ENCODE assay signal across 10 cellular contexts in genomic region chr5:129125819-129126218, GRCh38. TPM values are rescaled to one million over a fixed set of nuclear protein-coding genes. Genes with fewer than 3 reads are reported as not detected.
A peak's percentile ranks its signal among the peaks of the same experiment; 100 is the strongest.
DNase-seq lines count a peak whose midpoint lies in the region; ATAC-seq and TF ChIP-seq lines count a peak whose summit lies in the region.
"Had no signal": no experiment of that assay in that cellular context is flagged by ENCODE, and none has a peak within 500 bp of the region (broad histone marks: within the 10 kb centered on the region; RNA-seq: fewer than 3 reads in every experiment).

No MANE protein-coding gene starts in this region.

- CTCF ChIA-PET in CD4-positive, alpha-beta T cell (lab: Charles Lee) = interaction anchor here (0.6 to 2.0 kb wide), 3 partner anchors 29 to 1562 kb away, joined by 4 read pairs; no protein-coding TSS in a partner anchor
- CTCF ChIA-PET in activated CD8-positive, alpha-beta T cell treated with anti-CD3 and anti-CD28 coated beads, Interleukin-2, amount 10 ng/mL, durations not matched to agents 7 days and 5 days (lab: Charles Lee) = interaction anchor here (0.8 to 2.7 kb wide), 11 partner anchors 9 to 221 kb away, joined by 3 to 21 read pairs (median 5); partner anchors contain the start of gene ISOC1

- no peaks in the 10 kb centered on the region for H3K9me3 ChIP-seq in CD4-positive, alpha-beta T cell (ENCODE audit: control insufficient read depth, low read length)

- peaks cover 12% of the 10 kb centered on the region for H3K4me1 Mint-ChIP-seq in CD4-positive, alpha-beta T cell (ENCODE audit: low read depth)
- H3K4me1 Mint-ChIP-seq in activated CD8-positive, alpha-beta T cell treated with anti-CD3 and anti-CD28 coated beads, Interleukin-2, amount 10 ng/mL, durations not matched to agents 7 days and 5 days (ENCODE audit: low read depth) = peaks cover 12% of the 10 kb centered on the region

- H3K27ac ChIP-seq in CD4-positive, alpha-beta T cell (ENCODE audit: low read depth, low read length) = no peak overlapping the region

- intact Hi-C loops in CD4-positive, alpha-beta T cell (cut with DNase I, micrococcal nuclease) = loop anchor here in 1 of 2 experiments (10.0 kb wide), 1 partner anchor 1561 kb away; no protein-coding TSS in a partner anchor

- H3K36me3 Mint-ChIP-seq in CD4-positive, alpha-beta T cell (ENCODE audit: low read depth) = no peaks in the 10 kb centered on the region
- H3K36me3 Mint-ChIP-seq in activated CD8-positive, alpha-beta T cell treated with anti-CD3 and anti-CD28 coated beads, Interleukin-2, amount 10 ng/mL, durations not matched to agents 7 days and 5 days (ENCODE audit: low read depth) = no peaks in the 10 kb centered on the region

- no peak for DNase-seq in CD4-positive, alpha-beta T cell
- no peak for DNase-seq in activated CD8-positive, alpha-beta T cell treated with anti-CD3 and anti-CD28 coated beads, Interleukin-2, amount 10 ng/mL, durations not matched to agents 7 days and 5 days
- DNase-seq in GM19240 (ENCODE audit: insufficient read length, low spot score) = no peak
- DNase-seq in NCI-H2107 treated with DMSO at 0.1 percent for 48 hours (lab: John Stamatoyannopoulos, UW; ENCODE audit: unreplicated experiment) = no peak
- DNase-seq in HuH-7 (ENCODE audit: low spot score) = no peak
- no peak for DNase-seq in NK-92 treated with Interleukin-12 subunit alpha and Interleukin-12 subunit beta, amount 100 ng/mL, for 24 hours (lab: John Stamatoyannopoulos, UW)
- DNase-seq: activated CD8-positive, alpha-beta memory T cell treated with anti-CD3 and anti-CD28 coated beads, Interleukin-2, amount 50 U/mL, for 48 hours; stimulated activated CD4-positive, alpha-beta T cell treated with anti-CD3 and anti-CD28 coated beads, Interleukin-12 subunit alpha, Interleukin-12 subunit beta, amount 100 ng/mL, for 4 hours had no signal

- H3K27me3 ChIP-seq in CD4-positive, alpha-beta T cell (ENCODE audit: control insufficient read depth, insufficient read depth, low read length) = no peaks in the 10 kb centered on the region

- peak; percentile 17 for ATAC-seq in CD4-positive, alpha-beta T cell (ENCODE audit: poor library complexity)
- peak; percentile 81 for ATAC-seq in GM19324 (IDR thresholded peaks at IDR 0.05; ENCODE audit: low FRiP score, unreplicated experiment)
- ATAC-seq in HG03066 (IDR thresholded peaks at IDR 0.05; ENCODE audit: low read depth, unreplicated experiment) = peak; percentile 76
- peak; percentile 42 for ATAC-seq in activated CD8-positive, alpha-beta T cell treated with anti-CD3 and anti-CD28 coated beads, Interleukin-2, amount 10 ng/mL, durations not matched to agents 7 days and 5 days

- no peak for TF ChIP-seq CTCF in CD4-positive, alpha-beta T cell (IDR thresholded peaks at IDR 0.05)

- no peaks in the 10 kb centered on the region for H3K27me3 Mint-ChIP-seq in CD4-positive, alpha-beta T cell
- H3K27me3 Mint-ChIP-seq in activated CD8-positive, alpha-beta T cell treated with anti-CD3 and anti-CD28 coated beads, Interleukin-2, amount 10 ng/mL, durations not matched to agents 7 days and 5 days (ENCODE audit: low read depth) = no peaks in the 10 kb centered on the region

- POLR2A ChIA-PET in CD4-positive, alpha-beta T cell (lab: Charles Lee) = interaction anchor here (1.9 kb wide), 1 partner anchor 31 kb away, joined by 14 read pairs; the partner anchor contains the start of gene ISOC1
- POLR2A ChIA-PET in activated CD8-positive, alpha-beta T cell treated with anti-CD3 and anti-CD28 coated beads, Interleukin-2, amount 10 ng/mL, durations not matched to agents 7 days and 5 days (lab: Charles Lee) = interaction anchor here (1.6 to 2.2 kb wide), 2 partner anchors 9 to 31 kb away, joined by 5 to 13 read pairs; partner anchors contain the start of gene ISOC1

- peak overlapping the region; percentile 82 for H3K27ac Mint-ChIP-seq in CD4-positive, alpha-beta T cell
- H3K27ac Mint-ChIP-seq in activated CD8-positive, alpha-beta T cell treated with anti-CD3 and anti-CD28 coated beads, Interleukin-2, amount 10 ng/mL, durations not matched to agents 7 days and 5 days = peak overlapping the region; percentile 74

- peak overlapping the region; percentile 36 for H3K4me3 Mint-ChIP-seq in CD4-positive, alpha-beta T cell
- peak overlapping the region; percentile 22 for H3K4me3 Mint-ChIP-seq in activated CD8-positive, alpha-beta T cell treated with anti-CD3 and anti-CD28 coated beads, Interleukin-2, amount 10 ng/mL, durations not matched to agents 7 days and 5 days

- H3K9me3 Mint-ChIP-seq in CD4-positive, alpha-beta T cell = no peaks in the 10 kb centered on the region
- H3K9me3 Mint-ChIP-seq in activated CD8-positive, alpha-beta T cell treated with anti-CD3 and anti-CD28 coated beads, Interleukin-2, amount 10 ng/mL, durations not matched to agents 7 days and 5 days (ENCODE audit: insufficient read depth) = no peaks in the 10 kb centered on the region

RNA-seq across cellular contexts. Expression of gene ISOC1, which starts 31.3 kb away (rescaled TPM):
- total RNA-seq in CD4-positive, alpha-beta T cell = 1 to 10 TPM; 6.6 to 7.1 TPM
- total RNA-seq in activated CD8-positive, alpha-beta T cell treated with anti-CD3 and anti-CD28 coated beads, Interleukin-2, amount 10 ng/mL, durations not matched to agents 7 days and 5 days = 10 to 100 TPM; 14.7 to 15.6 TPM

Comparison
In these comparisons a context has a peak if more than half of its experiments do, and no peak if none do; other contexts are left out.
1. ATAC-seq: peak in every context shown above with its lines; median percentile 81 in GM19324; 76 in HG03066; 42 in activated CD8-positive, alpha-beta T cell treated with anti-CD3 and anti-CD28 coated beads, Interleukin-2, amount 10 ng/mL, durations not matched to agents 7 days and 5 days; 17 in CD4-positive, alpha-beta T cell.